15 cellular contexts compared by ENCODE assay signal in the genomic region with DNA sequence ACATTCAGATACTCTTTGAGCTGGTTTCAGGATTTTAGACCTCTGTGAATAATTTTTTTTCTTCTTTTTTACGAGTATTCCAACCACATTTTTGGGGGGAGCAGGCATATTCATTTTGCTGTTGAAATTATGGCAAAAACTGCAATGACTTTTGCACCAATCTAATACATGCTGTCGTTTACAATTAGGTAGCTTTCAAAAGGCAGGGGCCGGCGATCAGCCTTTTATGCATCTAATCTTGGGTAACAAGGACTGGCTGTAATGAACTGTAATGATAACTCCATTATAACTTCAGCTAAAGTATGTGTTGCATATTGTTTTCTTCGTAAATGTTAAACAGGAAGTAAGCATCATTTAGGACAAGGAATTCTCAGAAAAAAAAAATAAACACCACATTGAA. TPM values are rescaled to one million over a fixed set of nuclear protein-coding genes. Genes with fewer than 3 reads are reported as not detected.
DNase-seq lines count a peak whose midpoint lies in the region; ATAC-seq, FAIRE-seq and TF ChIP-seq lines count a peak whose summit lies in the region.
"Had no signal": no experiment of that assay in that cellular context is flagged by ENCODE, and none has a peak within 500 bp of the region (broad histone marks: within the 10 kb centered on the region; RNA-seq: fewer than 3 reads in every experiment).

No MANE protein-coding gene starts in this region.

- peak overlapping the region; percentile 23 for H3K9ac ChIP-seq in endothelial cell of umbilical vein (replicated peaks; ENCODE audit: extremely low read depth, insufficient read depth, low read length)

- intact Hi-C loops in endothelial cell of umbilical vein (cut with micrococcal nuclease): loop anchor here (5.0 kb wide), 1 partner anchor 235 kb away; a partner anchor contains a TSS

- H3K9me1 ChIP-seq in endothelial cell of umbilical vein (replicated peaks; ENCODE audit: control insufficient read depth, extremely low read depth, insufficient read depth, low read length): no peaks in the 10 kb centered on the region

- peak overlapping the region in 6 of 8 donors; percentile 24 to 96 (median 83) for H3K27ac Mint-ChIP-seq in CD8-positive, alpha-beta memory T cell
- H3K27ac Mint-ChIP-seq in T-helper 1 cell treated with Interleukin-12 subunit alpha and Interleukin-12 subunit beta and Interleukin-4 antibody, amounts not matched to agents 30 μg/mL and 1 μg/mL, for 36 hours: peak overlapping the region; percentile 87

- no peaks in the 10 kb centered on the region for H3K36me3 Mint-ChIP-seq in CD8-positive, alpha-beta memory T cell
- H3K36me3 Mint-ChIP-seq in T-helper 1 cell treated with Interleukin-12 subunit alpha and Interleukin-12 subunit beta and Interleukin-4 antibody, amounts not matched to agents 30 μg/mL and 1 μg/mL, for 36 hours (ENCODE audit: low read depth): peaks cover 8% of the 10 kb centered on the region

- no peak for FAIRE-seq in endothelial cell of umbilical vein (lab: Jason Lieb, UNC)

- no peak for TF ChIP-seq CTCF in endothelial cell of umbilical vein (IDR thresholded peaks at IDR 0.05; ENCODE audit: extremely low read depth in 1 of 2, insufficient read depth in 1 of 2, low read depth in 1 of 2, low read length in 2 of 2)

- no TSS peak for BruUV-seq in endothelial cell of umbilical vein (replicated peaks; lab: Mats Ljungman, UMichigan)

- no peaks in the 10 kb centered on the region for H3K27me3 Mint-ChIP-seq in CD8-positive, alpha-beta memory T cell
- H3K27me3 Mint-ChIP-seq in T-helper 1 cell treated with Interleukin-12 subunit alpha and Interleukin-12 subunit beta and Interleukin-4 antibody, amounts not matched to agents 30 μg/mL and 1 μg/mL, for 36 hours (ENCODE audit: low read depth): no peaks in the 10 kb centered on the region

- TF ChIP-seq POLR2A in endothelial cell of umbilical vein (IDR thresholded peaks at IDR 0.05; ENCODE audit: low read depth, low read length): no peak

- no peaks in the 10 kb centered on the region for H3K79me2 ChIP-seq in ACC112 (ENCODE audit: control insufficient read depth, insufficient read depth, low read length, unreplicated experiment)
- no peaks in the 10 kb centered on the region for H3K79me2 ChIP-seq in endothelial cell of umbilical vein (ENCODE audit: control insufficient read depth, insufficient read depth, low read length)

- peaks cover 50 to 64% (median 55%) of the 10 kb centered on the region in 3 donors for H3K4me1 Mint-ChIP-seq in CD8-positive, alpha-beta memory T cell
- peaks cover 54% of the 10 kb centered on the region for H3K4me1 Mint-ChIP-seq in T-helper 1 cell treated with Interleukin-12 subunit alpha and Interleukin-12 subunit beta and Interleukin-4 antibody, amounts not matched to agents 30 μg/mL and 1 μg/mL, for 36 hours (ENCODE audit: low read depth)

- no peaks in the 10 kb centered on the region for H3K27me3 ChIP-seq in ACC112 (ENCODE audit: insufficient read depth, low read length)
- no peaks in the 10 kb centered on the region for H3K27me3 ChIP-seq in CD8-positive, alpha-beta memory T cell (ENCODE audit: insufficient read depth, low read length, poor library complexity, severe bottlenecking)
- H3K27me3 ChIP-seq in endothelial cell of umbilical vein (ENCODE audit: control insufficient read depth in 2 of 2, insufficient read depth in 2 of 2, low read length in 2 of 2): no peaks in the 10 kb centered on the region
- H3K27me3 ChIP-seq: esophagus muscularis mucosa had no signal

- peak overlapping the region; percentile 89 for H2AFZ ChIP-seq in ACC112 (ENCODE audit: low read length, unreplicated experiment)
- peak overlapping the region; percentile 86 for H2AFZ ChIP-seq in endothelial cell of umbilical vein (ENCODE audit: low read depth, low read length)

- peak overlapping the region; percentile 12 to 80 (median 64) for H3K4me3 Mint-ChIP-seq in CD8-positive, alpha-beta memory T cell
- peak overlapping the region; percentile 74 for H3K4me3 Mint-ChIP-seq in T-helper 1 cell treated with Interleukin-12 subunit alpha and Interleukin-12 subunit beta and Interleukin-4 antibody, amounts not matched to agents 30 μg/mL and 1 μg/mL, for 36 hours

- dilution Hi-C loops in endothelial cell of umbilical vein (cut with MboI; ENCODE audit: extremely low pct_ligation_motif_present, low sequenced_read_pairs): no loop called here

- H3K4me3 ChIP-seq in ACC112 (ENCODE audit: low read depth, low read length): no peak overlapping the region
- peak overlapping the region; percentile 36 for H3K4me3 ChIP-seq in CD8-positive, alpha-beta memory T cell (ENCODE audit: low read length)
- no peak overlapping the region for H3K4me3 ChIP-seq in endothelial cell of umbilical vein (replicated peaks in 1 of 3; ENCODE audit: insufficient read depth in 1 of 3, low read depth in 1 of 3, low read length in 3 of 3)
- H3K4me3 ChIP-seq: esophagus muscularis mucosa had no signal

- ATAC-seq in GM19452 (IDR thresholded peaks at IDR 0.05; ENCODE audit: unreplicated experiment) (no peak), HG02870 (IDR thresholded peaks at IDR 0.05; ENCODE audit: unreplicated experiment) (no peak)
- ATAC-seq: Right ventricle myocardium inferior had no signal

- no peaks in the 10 kb centered on the region for H4K20me1 ChIP-seq in endothelial cell of umbilical vein (replicated peaks; ENCODE audit: control insufficient read depth, extremely low read depth, insufficient read depth, low read length)

- CTCF ChIA-PET in CD8-positive, alpha-beta memory T cell (lab: Charles Lee): interaction anchor here (1.1 to 10.7 kb wide), 8 partner anchors 17 to 90 kb away, joined by 3 to 359 read pairs (median 5); a partner anchor contains a TSS
- CTCF ChIA-PET in endothelial cell of umbilical vein (lab: Charles Lee): interaction anchor here (1.0 to 9.2 kb wide), 10 partner anchors 9 to 343 kb away, joined by 3 to 332 read pairs (median 6); a partner anchor contains a TSS

- POLR2A ChIA-PET in CD8-positive, alpha-beta memory T cell (lab: Charles Lee): interaction anchor here (0.6 to 4.2 kb wide), 4 partner anchors 16 to 466 kb away, joined by 3 to 35 read pairs (median 8); a partner anchor contains a TSS
- POLR2A ChIA-PET in endothelial cell of umbilical vein (lab: Charles Lee): no interaction called here

- H3K9me3 ChIP-seq in CD8-positive, alpha-beta memory T cell (ENCODE audit: low read length): no peaks in the 10 kb centered on the region
- H3K9me3 ChIP-seq in endothelial cell of umbilical vein (replicated peaks; ENCODE audit: control insufficient read depth, insufficient read depth, low read length): no peaks in the 10 kb centered on the region
- H3K9me3 ChIP-seq: esophagus muscularis mucosa had no signal

- no peak for DNase-seq in CD8-positive, alpha-beta memory T cell
- DNase-seq in endothelial cell of umbilical vein (ENCODE audit: low read depth, low spot score) (peak; percentile 26), C1 segment of cervical spinal cord (lab: John Stamatoyannopoulos, UW) (no peak), activated gamma-delta T cell (lab: John Stamatoyannopoulos, UW) (no peak)
- DNase-seq: NCI-H2081, posterior cingulate gyrus, substantia nigra had no signal

- H3K27ac ChIP-seq in ACC112 (ENCODE audit: low read depth, low read length) (no peak overlapping the region), endothelial cell of umbilical vein (ENCODE audit: insufficient read depth, low read depth, low read length) (peak overlapping the region; percentile 1)
- peak overlapping the region; percentile 28 for H3K27ac ChIP-seq in CD8-positive, alpha-beta memory T cell (ENCODE audit: low read depth, low read length)
- H3K27ac ChIP-seq: esophagus muscularis mucosa had no signal

- no peaks in the 10 kb centered on the region for H3K36me3 ChIP-seq in ACC112 (ENCODE audit: insufficient read depth, low read length)
- H3K36me3 ChIP-seq in CD8-positive, alpha-beta memory T cell (ENCODE audit: insufficient read depth, low read length): no peaks in the 10 kb centered on the region
- H3K36me3 ChIP-seq in endothelial cell of umbilical vein (ENCODE audit: control insufficient read depth in 2 of 2, extremely low read depth in 1 of 2, insufficient read depth in 2 of 2, low read length in 2 of 2): no peaks in the 10 kb centered on the region
- H3K36me3 ChIP-seq: esophagus muscularis mucosa had no signal

- H3K4me2 ChIP-seq in endothelial cell of umbilical vein (ENCODE audit: insufficient read depth, low read length): peak overlapping the region; percentile 70

- no peaks in the 10 kb centered on the region for H3K9me3 Mint-ChIP-seq in CD8-positive, alpha-beta memory T cell
- H3K9me3 Mint-ChIP-seq in T-helper 1 cell treated with Interleukin-12 subunit alpha and Interleukin-12 subunit beta and Interleukin-4 antibody, amounts not matched to agents 30 μg/mL and 1 μg/mL, for 36 hours: peaks cover 6% of the 10 kb centered on the region

- H3K4me1 ChIP-seq in ACC112 (ENCODE audit: control insufficient read depth, insufficient read depth, low read length, unreplicated experiment) (peaks cover 27% of the 10 kb centered on the region), endothelial cell of umbilical vein (ENCODE audit: control insufficient read depth, extremely low read depth, insufficient read depth, low read length) (peaks cover 46% of the 10 kb centered on the region)
- H3K4me1 ChIP-seq in CD8-positive, alpha-beta memory T cell (ENCODE audit: insufficient read depth, low read length): peaks cover 56% of the 10 kb centered on the region
- H3K4me1 ChIP-seq: esophagus muscularis mucosa had no signal

TF ChIP-seq in endothelial cell of umbilical vein, 7 proteins besides CTCF, POLR2A, EP300 and RAD21 (continues in another document):
- no peak for TF ChIP-seq MYC (IDR thresholded peaks at IDR 0.05; ENCODE audit: low read depth, low read length)

RNA-seq across cellular contexts. Expression of a gene that starts 30.4 kb away (rescaled TPM):
- not detected for total RNA-seq in CD8-positive, alpha-beta memory T cell
- polyA plus RNA-seq in CD8-positive, alpha-beta memory T cell: 52.1 TPM
- total RNA-seq in endothelial cell of umbilical vein: not detected in 2 replicates
- polyA plus RNA-seq in endothelial cell of umbilical vein: not detected in 2 replicates
- not detected in 2 replicates for polyA plus RNA-seq in endothelial cell of umbilical vein (2011; cell fraction: cytosol; rRNA removed)
- not detected in 2 replicates for polyA plus RNA-seq in endothelial cell of umbilical vein (2011; cell fraction: nucleus; rRNA removed)
- polyA plus RNA-seq in endothelial cell of umbilical vein (2012): not detected in 2 replicates
- not detected in 2 replicates for polyA minus RNA-seq in endothelial cell of umbilical vein
- polyA minus RNA-seq in endothelial cell of umbilical vein (2011; cell fraction: cytosol; rRNA and poly(A)+ RNA removed): not detected
- not detected in 2 replicates for polyA minus RNA-seq in endothelial cell of umbilical vein (2011; cell fraction: nucleus; rRNA and poly(A)+ RNA removed)
- total RNA-seq: MCF 10A had no signal
- polyA plus RNA-seq: BJ had no signal

RNA-seq across cellular contexts. Expression of a gene that starts 36.2 kb away (rescaled TPM):
- total RNA-seq in CD8-positive, alpha-beta memory T cell: 10 to 100 TPM; 66.8 to 67.1 TPM
- polyA plus RNA-seq in CD8-positive, alpha-beta memory T cell: 253 TPM
- 0.49 and 1.2 TPM in 2 replicates for total RNA-seq in endothelial cell of umbilical vein
- 2.9 and 4.4 TPM in 2 replicates for polyA plus RNA-seq in endothelial cell of umbilical vein
- polyA plus RNA-seq in endothelial cell of umbilical vein (2011; cell fraction: cytosol; rRNA removed): 3.6 and 4.4 TPM in 2 replicates
- 17.7 and 22.0 TPM in 2 replicates for polyA plus RNA-seq in endothelial cell of umbilical vein (2011; cell fraction: nucleus; rRNA removed)
- 20.6 and 39.3 TPM in 2 replicates for polyA plus RNA-seq in endothelial cell of umbilical vein (2012)
- polyA minus RNA-seq in endothelial cell of umbilical vein: 6.4 and 7.9 TPM in 2 replicates
- polyA minus RNA-seq in endothelial cell of umbilical vein (2011; cell fraction: cytosol; rRNA and poly(A)+ RNA removed): not detected
- polyA minus RNA-seq in endothelial cell of umbilical vein (2011; cell fraction: nucleus; rRNA and poly(A)+ RNA removed): 11.8 and 17.0 TPM in 2 replicates
- total RNA-seq: MCF 10A had no signal
- polyA plus RNA-seq: BJ had no signal

Comparison
In these comparisons a context has a peak if more than half of its experiments do, and no peak if none do; other contexts are left out.
1. RNA of a gene that starts 36.2 kb away (total RNA-seq): 66.8 to 67.1 TPM in CD8-positive, alpha-beta memory T cell; 0.49 to 1.2 TPM in endothelial cell of umbilical vein; every median in the first group is over 10 times any median in the second.